Comparison of ENCODE assay signal across 1 cellular context in genomic region chr7:142440219-142441073, GRCh38.
A peak's percentile ranks its signal among the peaks of the same experiment; 100 is the strongest.
TF ChIP-seq lines count a peak whose summit lies in the region.

No MANE protein-coding gene starts in this region.

TF ChIP-seq in endothelial cell of umbilical vein, 7 proteins besides CTCF, POLR2A, EP300 and RAD21:
- no peak for TF ChIP-seq POLR2AphosphoS5 (IDR thresholded peaks at IDR 0.05; ENCODE audit: insufficient read depth, low read depth, low read length)
- no peak for TF ChIP-seq EZH2 (IDR thresholded peaks at IDR 0.05; ENCODE audit: borderline replicate concordance, low read depth, low read length, severe bottlenecking)
- no peak for TF ChIP-seq MAX (IDR thresholded peaks at IDR 0.05; ENCODE audit: insufficient read depth, insufficient read length)
- peak; percentile 77 for TF ChIP-seq GATA2 (IDR thresholded peaks at IDR 0.05; ENCODE audit: insufficient read depth, insufficient read length, low read depth, low read length)
- no peak for TF ChIP-seq MYC (IDR thresholded peaks at IDR 0.05; ENCODE audit: low read depth, low read length)
- TF ChIP-seq FOS (IDR thresholded peaks at IDR 0.05; ENCODE audit: borderline replicate concordance, insufficient read depth, low read length): peak; percentile 78
- TF ChIP-seq JUN (IDR thresholded peaks at IDR 0.05; ENCODE audit: borderline replicate concordance, insufficient read depth, insufficient read length, low read depth): peak; percentile 68
